In the genomic region with DNA sequence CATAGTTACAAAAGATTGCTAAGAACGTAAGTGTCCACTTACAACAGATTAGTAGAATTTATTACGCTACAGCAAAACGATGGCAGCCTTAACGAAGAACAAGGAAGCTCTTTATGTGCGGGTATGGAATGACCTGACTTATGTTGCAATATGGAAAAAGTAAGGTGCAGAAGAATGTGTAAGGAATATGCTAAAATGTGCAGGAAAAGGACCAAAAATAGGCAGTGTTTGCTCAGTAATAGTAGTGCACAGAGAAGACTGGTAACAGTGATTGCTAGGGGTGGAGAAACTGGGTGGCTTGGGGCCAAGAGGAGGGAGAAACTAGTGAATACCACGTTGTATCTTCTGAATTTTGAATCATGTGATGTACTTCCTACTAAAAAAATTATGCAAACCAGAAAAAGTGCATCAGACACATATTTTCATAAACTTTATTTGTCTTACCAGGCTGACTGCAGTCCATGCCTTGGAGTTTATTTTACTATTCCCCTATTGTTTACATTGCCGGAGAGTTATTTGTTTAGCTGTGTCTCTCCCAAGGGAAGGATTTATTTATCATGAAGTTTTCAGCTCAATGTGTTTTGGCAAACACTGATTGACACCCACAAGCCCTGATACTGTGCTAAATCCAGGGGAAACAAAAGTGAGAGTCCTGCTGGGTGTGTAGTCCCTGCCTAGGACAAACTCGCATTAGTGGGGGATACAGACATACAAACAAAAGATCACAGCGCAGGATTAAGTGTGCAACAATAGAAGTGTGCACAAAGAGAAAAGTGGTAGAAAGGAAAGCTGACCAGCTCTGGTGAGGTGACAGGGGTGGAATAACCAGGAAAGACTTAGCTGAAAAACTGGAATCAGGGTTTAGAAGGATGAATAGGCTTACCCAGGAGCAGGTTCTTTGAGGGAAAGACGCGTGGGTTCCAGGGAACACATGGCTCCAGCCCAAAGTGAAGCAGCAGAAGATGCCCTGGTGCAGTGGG, we compare ENCODE assay signal across 1 cellular context.
TF ChIP-seq lines count a peak whose summit lies in the region.

No MANE protein-coding gene starts in this region.

TF ChIP-seq in IMR-90, 13 proteins besides CTCF, POLR2A, EP300 and RAD21:
- TF ChIP-seq RCOR1 (IDR thresholded peaks at IDR 0.05; ENCODE audit: insufficient replicate concordance, low read length) (no peak), SMC3 (IDR thresholded peaks at IDR 0.05; ENCODE audit: low read depth, low read length) (no peak), BHLHE40 (IDR thresholded peaks at IDR 0.05; ENCODE audit: low read depth, low read length) (no peak), MXI1 (IDR thresholded peaks at IDR 0.05; ENCODE audit: borderline replicate concordance, low read depth, low read length) (no peak), MAZ (IDR thresholded peaks at IDR 0.05; ENCODE audit: borderline replicate concordance, low read depth, low read length) (no peak), FOS (IDR thresholded peaks at IDR 0.05; ENCODE audit: low read depth, low read length) (no peak), CEBPB (IDR thresholded peaks at IDR 0.05; ENCODE audit: low read depth, low read length) (no peak), MAFK (IDR thresholded peaks at IDR 0.05; ENCODE audit: low read depth, low read length) (no peak), CHD1 (IDR thresholded peaks at IDR 0.05; ENCODE audit: low read depth, low read length) (no peak)
- TF ChIP-seq, protein P1, sequence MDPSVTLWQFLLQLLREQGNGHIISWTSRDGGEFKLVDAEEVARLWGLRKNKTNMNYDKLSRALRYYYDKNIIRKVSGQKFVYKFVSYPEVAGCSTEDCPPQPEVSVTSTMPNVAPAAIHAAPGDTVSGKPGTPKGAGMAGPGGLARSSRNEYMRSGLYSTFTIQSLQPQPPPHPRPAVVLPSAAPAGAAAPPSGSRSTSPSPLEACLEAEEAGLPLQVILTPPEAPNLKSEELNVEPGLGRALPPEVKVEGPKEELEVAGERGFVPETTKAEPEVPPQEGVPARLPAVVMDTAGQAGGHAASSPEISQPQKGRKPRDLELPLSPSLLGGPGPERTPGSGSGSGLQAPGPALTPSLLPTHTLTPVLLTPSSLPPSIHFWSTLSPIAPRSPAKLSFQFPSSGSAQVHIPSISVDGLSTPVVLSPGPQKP (IDR thresholded peaks at IDR 0.05; ENCODE audit: borderline replicate concordance, low read depth, low read length), result no peak
